ENCODE assay signal across 32 cellular contexts in genomic region chr2:6392966-6393365, GRCh38.
DNase-seq lines count a peak whose midpoint lies in the region; ATAC-seq, FAIRE-seq and TF ChIP-seq lines count a peak whose summit lies in the region.
"Had no signal": no experiment of that assay in that cellular context is flagged by ENCODE, and none has a peak within 500 bp of the region (broad histone marks: within the 10 kb centered on the region; RNA-seq: fewer than 3 reads in every experiment).

No MANE protein-coding gene starts in this region.

- peak overlapping the region in 9 of 11 experiments; percentile 4 to 80 (median 32); a peak in 14 of 22 replicates for H3K4me2 ChIP-seq in BLaER1 treated with 17β-estradiol and CSF1 and Interleukin-3, amounts not matched to agents 10 nM and 100 nM
- H3K4me2 ChIP-seq in GM23248 (ENCODE audit: unreplicated experiment): no peak overlapping the region

- H3K9me3 Mint-ChIP-seq in neural crest cell: peaks cover 16% of the 10 kb centered on the region
- H3K9me3 Mint-ChIP-seq: activated naive CD8-positive, alpha-beta T cell treated with anti-CD3 and anti-CD28 coated beads for 36 hours had no signal

- H4K20me1 ChIP-seq in BLaER1 treated with 17β-estradiol and CSF1 and Interleukin-3, amounts not matched to agents 10 nM and 100 nM: no peaks in the 10 kb centered on the region
- no peaks in the 10 kb centered on the region for H4K20me1 ChIP-seq in GM23248 (ENCODE audit: insufficient read depth)

- H3K27ac Mint-ChIP-seq in neural crest cell (ENCODE audit: unreplicated experiment): peak overlapping the region; percentile 94
- H3K27ac Mint-ChIP-seq: activated naive CD8-positive, alpha-beta T cell treated with anti-CD3 and anti-CD28 coated beads for 36 hours; activated T-helper 17 cell treated with anti-CD3 and anti-CD28 coated beads, Interleukin-2, amount 50 U/mL, for 72 hours; WTC11 had no signal

- H3K4me3 ChIP-seq in BLaER1 treated with 17β-estradiol and CSF1 and Interleukin-3, amounts not matched to agents 10 nM and 100 nM: no peak overlapping the region
- H3K4me3 ChIP-seq in GM23248 (no peak overlapping the region), adipocyte (ENCODE audit: low read length) (no peak overlapping the region), pancreas (no peak overlapping the region)
- H3K4me3 ChIP-seq: body of pancreas, dorsolateral prefrontal cortex, lower lobe of right lung, mucosa of descending colon, psoas muscle, transverse colon had no signal

- H3K27ac ChIP-seq in BLaER1 treated with 17β-estradiol and CSF1 and Interleukin-3, amounts not matched to agents 10 nM and 100 nM: no peak overlapping the region
- no peak overlapping the region for H3K27ac ChIP-seq in GM23248
- H3K27ac ChIP-seq in pancreas: no peak overlapping the region
- H3K27ac ChIP-seq: body of pancreas, dorsolateral prefrontal cortex, lower lobe of right lung, psoas muscle, transverse colon had no signal

- WGBS in GM23248 (ENCODE audit: low coverage in 1 of 2, low lambda C conversion rate in 2 of 2, missing lambda C conversion rate in 2 of 2), 2 experiments: 5 to 8% methylated on average over 6 of the region's 6 CpGs
- 58 to 79% methylated on average over 6 of the region's 6 CpGs for WGBS in pancreas, 2 donors

- TF ChIP-seq CTCF in neural crest cell (conservative IDR thresholded peaks at IDR 0.05) (no peak), pancreas (IDR thresholded peaks at IDR 0.05) (no peak)

- no peak for FAIRE-seq in pancreas (lab: Jason Lieb, UNC)
- FAIRE-seq: A204.1, endothelial cell of umbilical vein had no signal

- ATAC-seq in pancreas (no peak), HG02840 (IDR thresholded peaks at IDR 0.05; ENCODE audit: low FRiP score, unreplicated experiment) (no peak), Right ventricle myocardium superior (ENCODE audit: poor library complexity) (no peak)
- ATAC-seq: activated T-helper 17 cell treated with anti-CD3 and anti-CD28 coated beads, Interleukin-2, amount 50 U/mL, for 72 hours; body of pancreas; lower lobe of right lung; mucosa of descending colon; psoas muscle; WTC11 had no signal

- H3K27me3 ChIP-seq in BLaER1 treated with 17β-estradiol and CSF1 and Interleukin-3, amounts not matched to agents 10 nM and 100 nM: no peaks in the 10 kb centered on the region
- H3K27me3 ChIP-seq in GM23248 (replicated peaks; ENCODE audit: insufficient read depth) (no peaks in the 10 kb centered on the region), adipocyte (replicated peaks; ENCODE audit: control insufficient read depth, insufficient read depth, low read length) (no peaks in the 10 kb centered on the region), pancreas (no peaks in the 10 kb centered on the region)
- H3K27me3 ChIP-seq: body of pancreas, transverse colon had no signal

- no peaks in the 10 kb centered on the region for H3K27me3 Mint-ChIP-seq in neural crest cell (ENCODE audit: low read depth)
- H3K27me3 Mint-ChIP-seq: activated naive CD8-positive, alpha-beta T cell treated with anti-CD3 and anti-CD28 coated beads for 36 hours; activated T-helper 17 cell treated with anti-CD3 and anti-CD28 coated beads, Interleukin-2, amount 50 U/mL, for 72 hours had no signal

- peak; percentile 39 for DNase-seq in GM23248
- DNase-seq in adipocyte (ENCODE audit: low read depth): peak; percentile 16
- DNase-seq in neural crest cell (ENCODE audit: low read depth, low spot score): no peak
- DNase-seq in NCI-H1048 (lab: John Stamatoyannopoulos, UW): no peak
- no peak for DNase-seq in pancreas
- no peak for DNase-seq in Right ventricle myocardium superior
- DNase-seq: activated CD4-positive, alpha-beta T cell treated with anti-CD3 and anti-CD28 coated beads, Interleukin-2, amount 50 U/mL, for 48 hours; activated CD8-positive, alpha-beta memory T cell treated with anti-CD3 and anti-CD28 coated beads, Interleukin-2, amount 50 U/mL, for 4 hours; activated naive CD8-positive, alpha-beta T cell treated with anti-CD3 and anti-CD28 coated beads for 36 hours; body of pancreas; cerebellar nuclear complex; DMS53; dorsolateral prefrontal cortex; GDM1; GOT3; KG1; lower lobe of right lung; mucosa of descending colon; NCI-H1694 treated with DMSO at 0.1 percent for 48 hours; NCI-H345; NCI-H82; OCI-M1; psoas muscle; stimulated activated CD8-positive, alpha-beta memory T cell treated with anti-CD3 and anti-CD28 coated beads, Interleukin-4, amount 100 ng/mL, for 48 hours; T1000; transverse colon had no signal

- peak overlapping the region; percentile 50 for H3K4me3 Mint-ChIP-seq in neural crest cell
- H3K4me3 Mint-ChIP-seq: activated naive CD8-positive, alpha-beta T cell treated with anti-CD3 and anti-CD28 coated beads for 36 hours; activated T-helper 17 cell treated with anti-CD3 and anti-CD28 coated beads, Interleukin-2, amount 50 U/mL, for 72 hours; WTC11 had no signal

- no peaks in the 10 kb centered on the region for H3K79me2 ChIP-seq in GM23248 (ENCODE audit: insufficient read depth)

- H3K9me2 ChIP-seq in GM23248 (ENCODE audit: insufficient read depth): no peaks in the 10 kb centered on the region

- intact Hi-C loops in pancreas (cut with DNase I) (no loop called here), Right ventricle myocardium superior (cut with DNase I) (no loop called here)

- H3K9me3 ChIP-seq in BLaER1 treated with 17β-estradiol and CSF1 and Interleukin-3, amounts not matched to agents 10 nM and 100 nM (replicated peaks in 1 of 11): peaks cover 0 to 9% (median 3%) of the 10 kb centered on the region in 11 experiments; a peak in 7 of 22 replicates
- no peaks in the 10 kb centered on the region for H3K9me3 ChIP-seq in GM23248 (ENCODE audit: low read depth)
- H3K9me3 ChIP-seq in adipocyte (ENCODE audit: control insufficient read depth, low read length): no peaks in the 10 kb centered on the region
- no peaks in the 10 kb centered on the region for H3K9me3 ChIP-seq in pancreas
- H3K9me3 ChIP-seq: body of pancreas, lower lobe of right lung, mucosa of descending colon, psoas muscle, transverse colon had no signal

- no peaks in the 10 kb centered on the region for H3K36me3 ChIP-seq in BLaER1 treated with 17β-estradiol and CSF1 and Interleukin-3, amounts not matched to agents 10 nM and 100 nM
- H3K36me3 ChIP-seq in GM23248 (ENCODE audit: low read depth) (no peaks in the 10 kb centered on the region), adipocyte (ENCODE audit: control insufficient read depth, insufficient read depth, low read length, severe bottlenecking) (no peaks in the 10 kb centered on the region), pancreas (no peaks in the 10 kb centered on the region)
- H3K36me3 ChIP-seq: lower lobe of right lung, transverse colon had no signal

- H3K4me1 Mint-ChIP-seq in neural crest cell: peaks cover 36% of the 10 kb centered on the region
- H3K4me1 Mint-ChIP-seq: activated naive CD8-positive, alpha-beta T cell treated with anti-CD3 and anti-CD28 coated beads for 36 hours; activated T-helper 17 cell treated with anti-CD3 and anti-CD28 coated beads, Interleukin-2, amount 50 U/mL, for 72 hours; WTC11 had no signal

- peaks cover 0 to 14% (median 6%) of the 10 kb centered on the region in 10 experiments; a peak in 13 of 20 replicates for H3K4me1 ChIP-seq in BLaER1 treated with 17β-estradiol and CSF1 and Interleukin-3, amounts not matched to agents 10 nM and 100 nM
- H3K4me1 ChIP-seq in GM23248 (ENCODE audit: insufficient read depth) (no peaks in the 10 kb centered on the region), adipocyte (ENCODE audit: control insufficient read depth, insufficient read depth, low read length) (no peaks in the 10 kb centered on the region), pancreas (no peaks in the 10 kb centered on the region)
- H3K4me1 ChIP-seq: body of pancreas, lower lobe of right lung, psoas muscle, transverse colon had no signal

- H3K9ac ChIP-seq in BLaER1 treated with 17β-estradiol and CSF1 and Interleukin-3, amounts not matched to agents 10 nM and 100 nM: no peak overlapping the region
- H3K9ac ChIP-seq in GM23248 (no peak overlapping the region), adipocyte (ENCODE audit: low read length) (no peak overlapping the region)

- no peak overlapping the region for H2AFZ ChIP-seq in GM23248

- no peaks in the 10 kb centered on the region for H3F3A ChIP-seq in GM23248 (ENCODE audit: insufficient read depth)

- in situ Hi-C loops in GM23248 (cut with MboI): no loop called here

- H3K36me3 Mint-ChIP-seq in neural crest cell (ENCODE audit: low read depth): peaks cover 6% of the 10 kb centered on the region
- H3K36me3 Mint-ChIP-seq: activated naive CD8-positive, alpha-beta T cell treated with anti-CD3 and anti-CD28 coated beads for 36 hours had no signal

Comparison
In these comparisons a context has a peak if more than half of its experiments do, and no peak if none do; other contexts are left out.
1. DNase-seq: peak in GM23248 (single experiment) and adipocyte (single experiment); none in neural crest cell (single experiment), NCI-H1048 (single experiment), pancreas (0 of 6) and Right ventricle myocardium superior (single experiment).